In the genomic region with DNA sequence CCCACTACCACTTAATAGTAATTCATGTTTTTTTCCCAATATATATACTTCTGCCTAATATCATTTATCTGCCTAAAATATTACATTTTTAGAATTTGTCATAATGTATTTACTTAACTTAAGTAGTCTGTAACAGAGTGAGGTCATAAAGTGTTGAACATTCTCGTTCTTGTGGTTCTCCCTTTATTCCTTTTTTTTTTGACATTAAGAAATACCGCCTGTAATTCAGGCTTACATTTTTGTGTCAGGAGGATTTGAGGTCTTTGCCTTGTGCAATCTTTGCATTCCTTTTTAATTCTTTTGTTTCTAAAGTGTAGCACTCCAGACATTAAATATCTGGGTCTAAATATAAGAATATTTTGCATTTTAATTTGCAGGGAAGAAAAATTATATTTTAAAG, we compare ENCODE assay signal across 21 cellular contexts.
A peak's percentile ranks its signal among the peaks of the same experiment; 100 is the strongest.
DNase-seq lines count a peak whose midpoint lies in the region; ATAC-seq, FAIRE-seq and TF ChIP-seq lines count a peak whose summit lies in the region.
"Had no signal": no experiment of that assay in that cellular context is flagged by ENCODE, and none has a peak within 500 bp of the region (broad histone marks: within the 10 kb centered on the region; RNA-seq: fewer than 3 reads in every experiment).

No MANE protein-coding gene starts in this region.

- H2AFZ ChIP-seq in astrocyte (ENCODE audit: low read depth, low read length), result no peak overlapping the region
- no peak overlapping the region for H2AFZ ChIP-seq in smooth muscle cell (ENCODE audit: low read depth)

- H4K20me1 ChIP-seq in astrocyte (ENCODE audit: insufficient read depth, low read length) (peaks cover 29% of the 10 kb centered on the region), smooth muscle cell (ENCODE audit: low read depth) (peaks cover 84% of the 10 kb centered on the region)

- no peak overlapping the region for H3K4me3 ChIP-seq in cardiac muscle cell
- no peak overlapping the region for H3K4me3 ChIP-seq in heart right ventricle
- H3K4me3 ChIP-seq in astrocyte (ENCODE audit: insufficient read depth, low read depth, low read length), result no peak overlapping the region
- no peak overlapping the region for H3K4me3 ChIP-seq in smooth muscle cell
- H3K4me3 ChIP-seq: breast epithelium, gastrocnemius medialis, skin epidermis, upper lobe of right lung had no signal

- no peaks in the 10 kb centered on the region for H3K36me3 Mint-ChIP-seq in astrocyte (ENCODE audit: low read depth, unreplicated experiment)
- H3K36me3 Mint-ChIP-seq: stimulated activated memory B cell treated with anti-CD40 and anti-IgM and Interleukin-4, amounts not matched to agents 10 μg/mL and 1 μg/mL and 100 μg/mL, for 72 hours had no signal

- H3K4me1 ChIP-seq in cardiac muscle cell (ENCODE audit: low read depth) (peaks cover 38% of the 10 kb centered on the region), heart right ventricle (peaks cover 2 to 82% (median 48%) of the 10 kb centered on the region in 9 donors), astrocyte (ENCODE audit: insufficient read depth, low read length) (no peaks in the 10 kb centered on the region), smooth muscle cell (ENCODE audit: low read depth) (peaks cover 45% of the 10 kb centered on the region)
- H3K4me1 ChIP-seq: breast epithelium had no signal

- peaks cover 17% of the 10 kb centered on the region for H3F3A ChIP-seq in smooth muscle cell (ENCODE audit: low read depth)

- whole genome bisulfite sequencing in heart right ventricle, 2 donors, result 87% methylated on average over 2 of the region's 2 CpGs
- WGBS in smooth muscle cell (ENCODE audit: low lambda C conversion rate), result 24% methylated on average over 2 of the region's 2 CpGs

- ATAC-seq in heart right ventricle, result no peak
- no peak for ATAC-seq in GM18511 (IDR thresholded peaks at IDR 0.05; ENCODE audit: unreplicated experiment)
- ATAC-seq: gastrocnemius medialis; stimulated activated memory B cell treated with anti-CD40 and anti-IgM and Interleukin-4, amounts not matched to agents 10 μg/mL and 1 μg/mL and 100 μg/mL, for 72 hours; upper lobe of right lung had no signal

- H3K9me3 ChIP-seq in cardiac muscle cell (ENCODE audit: low read depth), result no peaks in the 10 kb centered on the region
- no peaks in the 10 kb centered on the region for H3K9me3 ChIP-seq in heart right ventricle
- H3K9me3 ChIP-seq in astrocyte (ENCODE audit: insufficient read depth, low read depth, low read length), result no peaks in the 10 kb centered on the region
- H3K9me3 ChIP-seq in smooth muscle cell (replicated peaks; ENCODE audit: low read depth), result no peaks in the 10 kb centered on the region
- H3K9me3 ChIP-seq: breast epithelium, gastrocnemius medialis, upper lobe of right lung had no signal

- H3K9me3 Mint-ChIP-seq in astrocyte (ENCODE audit: unreplicated experiment), result no peaks in the 10 kb centered on the region
- H3K9me3 Mint-ChIP-seq: activated naive CD4-positive, alpha-beta T cell treated with anti-CD3 and anti-CD28 coated beads for 36 hours had no signal

- no peak overlapping the region for H3K27ac Mint-ChIP-seq in astrocyte (ENCODE audit: unreplicated experiment)
- H3K27ac Mint-ChIP-seq: activated naive CD4-positive, alpha-beta T cell treated with anti-CD3 and anti-CD28 coated beads for 36 hours; stimulated activated memory B cell treated with anti-CD40 and anti-IgM and Interleukin-4, amounts not matched to agents 10 μg/mL and 1 μg/mL and 100 μg/mL, for 72 hours had no signal

- peak in 1 of 2 donors; percentile 88 for DNase-seq in cardiac muscle cell (ENCODE audit: low read depth in 1 of 2, low spot score in 1 of 2)
- no peak for DNase-seq in heart right ventricle
- peak; percentile 75 for DNase-seq in astrocyte (ENCODE audit: low read depth)
- DNase-seq in glomerular visceral epithelial cell (ENCODE audit: extremely low spot score), result peak; percentile 29
- no peak for DNase-seq in smooth muscle cell (lab: John Stamatoyannopoulos, UW; ENCODE audit: unreplicated experiment)
- no peak for DNase-seq in GM12892 (ENCODE audit: insufficient read length)
- no peak for DNase-seq in superior temporal gyrus (ENCODE audit: extremely low spot score)
- DNase-seq: 8988T; activated CD4-positive, alpha-beta T cell treated with anti-CD3 and anti-CD28 coated beads for 4 hours; activated naive CD4-positive, alpha-beta T cell treated with anti-CD3 and anti-CD28 coated beads for 36 hours; effector CD4-positive, alpha-beta T cell; gastrocnemius medialis; GF-D8; NCI-H1105; NCI-H2171 treated with DMSO at 0.1 percent for 48 hours; Right ventricle myocardium superior; upper lobe of right lung had no signal

- TF ChIP-seq CTCF in cardiac muscle cell (IDR thresholded peaks at IDR 0.05; ENCODE audit: low read depth, low read length) (no peak), heart right ventricle (IDR thresholded peaks at IDR 0.05) (no peak), astrocyte (IDR thresholded peaks at IDR 0.05; ENCODE audit: insufficient read depth, low read depth, low read length) (no peak), smooth muscle cell (IDR thresholded peaks at IDR 0.05; ENCODE audit: borderline replicate concordance, insufficient read depth, poor library complexity, severe bottlenecking) (no peak)

- intact Hi-C loops in heart right ventricle (cut with DNase I), result no loop called here

- no peaks in the 10 kb centered on the region for H3K79me2 ChIP-seq in astrocyte (ENCODE audit: insufficient read depth, low read length)
- peaks cover 62% of the 10 kb centered on the region for H3K79me2 ChIP-seq in smooth muscle cell (ENCODE audit: low read depth)

- TF ChIP-seq POLR2A in GM12892 (IDR thresholded peaks at IDR 0.05; ENCODE audit: low read depth, low read length), result no peak

- no peaks in the 10 kb centered on the region for H3K36me3 ChIP-seq in cardiac muscle cell
- no peaks in the 10 kb centered on the region for H3K36me3 ChIP-seq in heart right ventricle
- H3K36me3 ChIP-seq in astrocyte (ENCODE audit: insufficient read depth, low read length), result no peaks in the 10 kb centered on the region
- H3K36me3 ChIP-seq in smooth muscle cell (ENCODE audit: low read depth), result no peaks in the 10 kb centered on the region
- H3K36me3 ChIP-seq: breast epithelium, gastrocnemius medialis, upper lobe of right lung had no signal

- no peak overlapping the region for H3K9ac ChIP-seq in astrocyte (ENCODE audit: low read length)
- H3K9ac ChIP-seq in smooth muscle cell (ENCODE audit: low read depth), result no peak overlapping the region

- FAIRE-seq in astrocyte (lab: Jason Lieb, UNC) (no peak), GM12892 (lab: Jason Lieb, UNC) (no peak)

- H3K27ac ChIP-seq in cardiac muscle cell (peak overlapping the region; percentile 78), heart right ventricle (no peak overlapping the region), astrocyte (ENCODE audit: low read depth, low read length) (no peak overlapping the region), smooth muscle cell (ENCODE audit: low read depth) (peak overlapping the region; percentile 67)
- H3K27ac ChIP-seq: breast epithelium, upper lobe of right lung had no signal

- H3K4me1 Mint-ChIP-seq in astrocyte (ENCODE audit: low read depth, unreplicated experiment), result peaks cover 31% of the 10 kb centered on the region

- H3K27me3 ChIP-seq in cardiac muscle cell (no peaks in the 10 kb centered on the region), heart right ventricle (no peaks in the 10 kb centered on the region), astrocyte (ENCODE audit: insufficient read depth, low read length) (no peaks in the 10 kb centered on the region), smooth muscle cell (ENCODE audit: low read depth) (no peaks in the 10 kb centered on the region)
- H3K27me3 ChIP-seq: breast epithelium, gastrocnemius medialis, upper lobe of right lung had no signal

- no peaks in the 10 kb centered on the region for H3K27me3 Mint-ChIP-seq in astrocyte (ENCODE audit: low read depth, unreplicated experiment)
- H3K27me3 Mint-ChIP-seq: stimulated activated memory B cell treated with anti-CD40 and anti-IgM and Interleukin-4, amounts not matched to agents 10 μg/mL and 1 μg/mL and 100 μg/mL, for 72 hours had no signal

- H3K4me2 ChIP-seq in astrocyte (ENCODE audit: low read length), result no peak overlapping the region
- peak overlapping the region; percentile 69 for H3K4me2 ChIP-seq in smooth muscle cell

- H3K4me3 Mint-ChIP-seq in astrocyte (ENCODE audit: unreplicated experiment), result no peak overlapping the region
- H3K4me3 Mint-ChIP-seq: activated naive CD4-positive, alpha-beta T cell treated with anti-CD3 and anti-CD28 coated beads for 36 hours; stimulated activated memory B cell treated with anti-CD40 and anti-IgM and Interleukin-4, amounts not matched to agents 10 μg/mL and 1 μg/mL and 100 μg/mL, for 72 hours had no signal

Comparison
In these comparisons a context has a peak if more than half of its experiments do, and no peak if none do; other contexts are left out.
1. H3K27ac ChIP-seq: peak in cardiac muscle cell (single experiment) and smooth muscle cell (single experiment); none in heart right ventricle (0 of 10) and astrocyte (single experiment).
2. DNase-seq: peak in astrocyte (single experiment) and glomerular visceral epithelial cell (single experiment); none in heart right ventricle (0 of 2), smooth muscle cell (single experiment), GM12892 (single experiment) and superior temporal gyrus (single experiment).